ENCODE assay signal across 8 cellular contexts in genomic region chr1:53195913-53196484, GRCh38. TPM values are rescaled to one million over a fixed set of nuclear protein-coding genes. Genes with fewer than 3 reads are reported as not detected.
A peak's percentile ranks its signal among the peaks of the same experiment; 100 is the strongest.
DNase-seq lines count a peak whose midpoint lies in the region; ATAC-seq lines count a peak whose summit lies in the region.

No MANE protein-coding gene starts in this region.

- H3K9me3 ChIP-seq in adipocyte (ENCODE audit: control insufficient read depth, low read length) (no peaks in the 10 kb centered on the region), thymus (ENCODE audit: control insufficient read depth) (no peaks in the 10 kb centered on the region)

- peak overlapping the region; percentile 97 for H3K9ac ChIP-seq in adipocyte (ENCODE audit: low read length)

- H3K36me3 ChIP-seq in adipocyte (ENCODE audit: control insufficient read depth, insufficient read depth, low read length, severe bottlenecking) (peaks cover 3% of the 10 kb centered on the region), thymus (ENCODE audit: control insufficient read depth, insufficient read depth) (no peaks in the 10 kb centered on the region)

- H3K27me3 ChIP-seq in adipocyte (replicated peaks; ENCODE audit: control insufficient read depth, insufficient read depth, low read length), result no peaks in the 10 kb centered on the region
- H3K27me3 ChIP-seq in layer of hippocampus (ENCODE audit: control insufficient read depth, insufficient read depth, low read length), result no peaks in the 10 kb centered on the region
- no peaks in the 10 kb centered on the region for H3K27me3 ChIP-seq in thymus (ENCODE audit: control insufficient read depth, insufficient read depth)

- peak overlapping the region; percentile 30 for H3K27ac ChIP-seq in layer of hippocampus (ENCODE audit: low read depth, low read length)
- peak overlapping the region; percentile 86 for H3K27ac ChIP-seq in thymus (ENCODE audit: low read depth)

- DNase-seq in NCI-H1092 treated with DMSO at 0.1 percent for 48 hours (lab: John Stamatoyannopoulos, UW) (peak; percentile 46), NCI-H1092 (lab: John Stamatoyannopoulos, UW) (no peak), adipocyte (ENCODE audit: low read depth) (no peak), SHP77 (lab: John Stamatoyannopoulos, UW) (no peak)
- no peak for DNase-seq in activated CD8-positive, alpha-beta memory T cell treated with anti-CD3 and anti-CD28 coated beads, Interleukin-2, amount 50 U/mL, for 4 hours

- 62% methylated on average over 11 of the region's 11 CpGs for WGBS in thymus

- H3K4me3 ChIP-seq in adipocyte (ENCODE audit: low read length), result peak overlapping the region; percentile 95
- H3K4me3 ChIP-seq in thymus (ENCODE audit: low read length), result peak overlapping the region; percentile 100

- H3K4me1 ChIP-seq in adipocyte (ENCODE audit: control insufficient read depth, insufficient read depth, low read length) (peaks cover 41% of the 10 kb centered on the region), thymus (ENCODE audit: control insufficient read depth, insufficient read depth, low read length) (peaks cover 8% of the 10 kb centered on the region)

- peak; percentile 19 for ATAC-seq in HG03175 (IDR thresholded peaks at IDR 0.05; ENCODE audit: unreplicated experiment)

RNA-seq across cellular contexts. Expression of gene CPT2, which starts 0.6 kb away (rescaled TPM):
- 17.0 TPM for polyA plus RNA-seq in thymus

RNA-seq across cellular contexts. Expression of gene CZIB, which starts 24.4 kb away (rescaled TPM):
- 88.6 TPM for polyA plus RNA-seq in thymus

RNA-seq across cellular contexts. Expression of gene MAGOH, which starts 42.3 kb away (rescaled TPM):
- polyA plus RNA-seq in thymus, result 134 TPM

RNA-seq across cellular contexts. Expression of gene SLC1A7, which starts 53.6 kb away (rescaled TPM):
- 0.07 TPM for polyA plus RNA-seq in thymus
